ENCODE assay signal across 6 cellular contexts in genomic region chr16:5526826-5527225, GRCh38.
"Had no signal": no experiment of that assay in that cellular context is flagged by ENCODE, and none has a peak within 500 bp of the region (broad histone marks: within the 10 kb centered on the region; RNA-seq: fewer than 3 reads in every experiment).

No MANE protein-coding gene starts in this region.

- H3K27ac Mint-ChIP-seq: GM23338, H9, IgD-negative memory B cell had no signal

- H3K27ac ChIP-seq: HL-60 had no signal

- H3K4me3 Mint-ChIP-seq: GM23338, H9, IgD-negative memory B cell had no signal

- H3K9me3 Mint-ChIP-seq: GM23338, H9 had no signal

- DNase-seq: H9, HCEC 1CT had no signal

- ATAC-seq: GM23338, HepG2 had no signal

- H3K36me3 Mint-ChIP-seq: IgD-negative memory B cell had no signal

- H3K4me3 ChIP-seq: GM23338 had no signal
